ENCODE assay signal across 8 cellular contexts in genomic region chr19:17579523-17580244, GRCh38. TPM values are rescaled to one million over a fixed set of nuclear protein-coding genes. Genes with fewer than 3 reads are reported as not detected.
DNase-seq lines count a peak whose midpoint lies in the region; TF ChIP-seq lines count a peak whose summit lies in the region.

No MANE protein-coding gene starts in this region.

- H3K36me3 Mint-ChIP-seq in T-helper 1 cell treated with Interleukin-12 subunit alpha and Interleukin-12 subunit beta and Interleukin-4 antibody, amounts not matched to agents 30 μg/mL and 1 μg/mL, for 36 hours (ENCODE audit: low read depth): peaks cover 22% of the 10 kb centered on the region

- DNase-seq in T-helper 1 cell (no peak), MG63 (peak; percentile 48), cardiac muscle cell (ENCODE audit: low read depth in 1 of 2, low spot score in 1 of 2) (peak; percentile 67 to 73), T-helper 9 cell (no peak), NCI-H524 (lab: John Stamatoyannopoulos, UW) (no peak)
- DNase-seq in activated CD4-positive, CD25-positive, alpha-beta regulatory T cell treated with anti-CD3 and anti-CD28 coated beads, Interleukin-2, amount 50 U/mL, for 72 hours: peak; percentile 65
- peak; percentile 9 to 20 for DNase-seq in stimulated activated CD8-positive, alpha-beta memory T cell treated with anti-CD3 and anti-CD28 coated beads, Interleukin-15, amount 100 ng/mL, for 48 hours (ENCODE audit: low read depth in 2 of 2)

- H3K27ac Mint-ChIP-seq in T-helper 1 cell treated with Interleukin-12 subunit alpha and Interleukin-12 subunit beta and Interleukin-4 antibody, amounts not matched to agents 30 μg/mL and 1 μg/mL, for 36 hours: peak overlapping the region; percentile 26

- H3K36me3 ChIP-seq in MG63 (peaks cover 65% of the 10 kb centered on the region), cardiac muscle cell (peaks cover 2% of the 10 kb centered on the region)

- no peak for TF ChIP-seq CTCF in cardiac muscle cell (IDR thresholded peaks at IDR 0.05; ENCODE audit: low read depth, low read length)

- H3K9me3 Mint-ChIP-seq in T-helper 1 cell treated with Interleukin-12 subunit alpha and Interleukin-12 subunit beta and Interleukin-4 antibody, amounts not matched to agents 30 μg/mL and 1 μg/mL, for 36 hours: no peaks in the 10 kb centered on the region

- no peaks in the 10 kb centered on the region for H3K4me1 ChIP-seq in cardiac muscle cell (ENCODE audit: low read depth)

- H3K9me3 ChIP-seq in MG63: no peaks in the 10 kb centered on the region
- H3K9me3 ChIP-seq in cardiac muscle cell (ENCODE audit: low read depth): no peaks in the 10 kb centered on the region

- H3K4me3 ChIP-seq in MG63 (no peak overlapping the region), cardiac muscle cell (no peak overlapping the region)

- no peak overlapping the region for H3K4me3 Mint-ChIP-seq in T-helper 1 cell treated with Interleukin-12 subunit alpha and Interleukin-12 subunit beta and Interleukin-4 antibody, amounts not matched to agents 30 μg/mL and 1 μg/mL, for 36 hours

- no peak overlapping the region for H3K27ac ChIP-seq in cardiac muscle cell

- H3K27me3 Mint-ChIP-seq in T-helper 1 cell treated with Interleukin-12 subunit alpha and Interleukin-12 subunit beta and Interleukin-4 antibody, amounts not matched to agents 30 μg/mL and 1 μg/mL, for 36 hours (ENCODE audit: low read depth): no peaks in the 10 kb centered on the region

- H3K27me3 ChIP-seq in MG63 (no peaks in the 10 kb centered on the region), cardiac muscle cell (no peaks in the 10 kb centered on the region)

- H3K4me1 Mint-ChIP-seq in T-helper 1 cell treated with Interleukin-12 subunit alpha and Interleukin-12 subunit beta and Interleukin-4 antibody, amounts not matched to agents 30 μg/mL and 1 μg/mL, for 36 hours (ENCODE audit: low read depth): peaks cover 3% of the 10 kb centered on the region

RNA-seq across cellular contexts. Expression of gene COLGALT1, which starts 24.2 kb away (rescaled TPM):
- total RNA-seq in MG63 (2014; rRNA removed; shearing (Covaris generic); ENCODE audit: low replicate concordance): 146 and 155 TPM in 2 replicates
- total RNA-seq in cardiac muscle cell: 62.9 and 93.5 TPM in 2 replicates
- polyA plus RNA-seq in cardiac muscle cell: 41.1 and 60.9 TPM in 2 replicates

Comparison
In these comparisons a context has a peak if more than half of its experiments do, and no peak if none do; other contexts are left out.
1. DNase-seq: peak in MG63 (single experiment), activated CD4-positive, CD25-positive, alpha-beta regulatory T cell treated with anti-CD3 and anti-CD28 coated beads, Interleukin-2, amount 50 U/mL, for 72 hours (single experiment), cardiac muscle cell (2 of 2) and stimulated activated CD8-positive, alpha-beta memory T cell treated with anti-CD3 and anti-CD28 coated beads, Interleukin-15, amount 100 ng/mL, for 48 hours (2 of 2); none in T-helper 1 cell (0 of 5), T-helper 9 cell (single experiment) and NCI-H524 (0 of 2).